Comparison of ENCODE assay signal across 30 cellular contexts in the genomic region with DNA sequence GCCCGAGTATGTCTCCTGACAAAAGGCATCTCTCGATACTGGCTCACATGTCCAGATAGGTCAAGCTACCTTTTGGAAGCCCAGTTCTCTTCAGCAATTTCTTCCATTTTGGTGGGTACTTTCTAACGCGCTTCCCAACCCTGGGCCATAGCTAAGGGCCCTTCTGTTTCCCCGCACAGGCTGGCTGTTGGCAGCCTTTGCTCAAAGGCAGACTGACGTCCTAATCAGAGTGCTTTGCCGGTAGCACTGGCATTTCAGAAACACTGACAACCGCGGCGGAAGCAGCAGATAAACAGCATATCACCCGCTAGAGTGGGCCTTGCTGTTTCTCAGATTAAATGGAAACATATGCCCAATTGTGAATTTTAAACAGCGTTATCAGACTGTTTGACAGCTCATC.
"Had no signal": no experiment of that assay in that cellular context is flagged by ENCODE, and none has a peak within 500 bp of the region (broad histone marks: within the 10 kb centered on the region; RNA-seq: fewer than 3 reads in every experiment).

No MANE protein-coding gene starts in this region.

- H3K4me1 Mint-ChIP-seq: activated CD4-positive, alpha-beta memory T cell treated with anti-CD3 and anti-CD28 coated beads, Interleukin-2, amount 10 ng/mL, durations not matched to agents 7 days and 5 days; activated CD4-positive, alpha-beta T cell treated with anti-CD3 and anti-CD28 coated beads for 36 hours; activated CD4-positive, alpha-beta T cell treated with anti-CD3 and anti-CD28 coated beads, Interleukin-2, amount 10 ng/mL, durations not matched to agents 24 days and 14 days; activated naive CD4-positive, alpha-beta T cell treated with anti-CD3 and anti-CD28 coated beads, Interleukin-2, amount 10 ng/mL, durations not matched to agents 7 days and 5 days; activated naive CD8-positive, alpha-beta T cell treated with anti-CD3 and anti-CD28 coated beads, Interleukin-2, amount 10 ng/mL, durations not matched to agents 7 days and 5 days; brain; endodermal cell; T-cell had no signal

- H3K9me3 Mint-ChIP-seq: activated CD4-positive, alpha-beta memory T cell treated with anti-CD3 and anti-CD28 coated beads, Interleukin-2, amount 10 ng/mL, durations not matched to agents 7 days and 5 days; activated CD4-positive, alpha-beta T cell treated with anti-CD3 and anti-CD28 coated beads, Interleukin-2, amount 10 ng/mL, durations not matched to agents 24 days and 14 days; activated naive CD4-positive, alpha-beta T cell treated with anti-CD3 and anti-CD28 coated beads, Interleukin-2, amount 10 ng/mL, durations not matched to agents 7 days and 5 days; activated naive CD8-positive, alpha-beta T cell treated with anti-CD3 and anti-CD28 coated beads, Interleukin-2, amount 10 ng/mL, durations not matched to agents 7 days and 5 days; activated T-cell treated with anti-CD3 and anti-CD28 coated beads, Interleukin-2, amount 50 U/mL, for 24 hours; dendritic cell treated with granulocyte-macrophage colony-stimulating factor and Interleukin-4, amounts not matched to agents 40 ng/mL and 50 ng/mL, for 4 days; endodermal cell; T-cell; T-helper 1 cell treated with Interleukin-12 subunit alpha and Interleukin-12 subunit beta and Interleukin-4 antibody, amounts not matched to agents 30 μg/mL and 1 μg/mL, for 36 hours had no signal

- H3K4me1 ChIP-seq: ascending aorta had no signal

- H3K27me3 Mint-ChIP-seq: activated naive CD4-positive, alpha-beta T cell treated with anti-CD3 and anti-CD28 coated beads, Interleukin-2, amount 10 ng/mL, durations not matched to agents 7 days and 5 days; activated T-cell treated with anti-CD3 and anti-CD28 coated beads, Interleukin-2, amount 50 U/mL, for 24 hours had no signal

- ATAC-seq: activated CD4-positive, alpha-beta T cell treated with anti-CD3 and anti-CD28 coated beads for 36 hours; activated naive CD4-positive, alpha-beta T cell treated with anti-CD3 and anti-CD28 coated beads, Interleukin-2, amount 50 U/mL, for 72 hours; activated T-cell treated with anti-CD3 and anti-CD28 coated beads, Interleukin-2, amount 50 U/mL, for 72 hours; esophagus mucosa; T-cell had no signal

- H3K36me3 ChIP-seq: ascending aorta had no signal

- H3K27ac Mint-ChIP-seq: activated CD4-positive, alpha-beta memory T cell treated with anti-CD3 and anti-CD28 coated beads, Interleukin-2, amount 10 ng/mL, durations not matched to agents 7 days and 5 days; activated CD4-positive, alpha-beta T cell treated with anti-CD3 and anti-CD28 coated beads for 36 hours; activated CD4-positive, alpha-beta T cell treated with anti-CD3 and anti-CD28 coated beads, Interleukin-2, amount 10 ng/mL, durations not matched to agents 24 days and 14 days; activated naive CD4-positive, alpha-beta T cell treated with anti-CD3 and anti-CD28 coated beads, Interleukin-2, amount 10 ng/mL, durations not matched to agents 7 days and 5 days; activated naive CD4-positive, alpha-beta T cell treated with anti-CD3 and anti-CD28 coated beads, Interleukin-2, amount 50 U/mL, for 72 hours; activated naive CD8-positive, alpha-beta T cell treated with anti-CD3 and anti-CD28 coated beads, Interleukin-2, amount 10 ng/mL, durations not matched to agents 7 days and 5 days; activated T-cell treated with anti-CD3 and anti-CD28 coated beads, Interleukin-2, amount 50 U/mL, for 24 hours; activated T-cell treated with anti-CD3 and anti-CD28 coated beads, Interleukin-2, amount 50 U/mL, for 72 hours; brain; dendritic cell treated with granulocyte-macrophage colony-stimulating factor and Interleukin-4, amounts not matched to agents 40 ng/mL and 50 ng/mL, for 4 days; endodermal cell; T-cell; T-helper 1 cell treated with Interleukin-12 subunit alpha and Interleukin-12 subunit beta and Interleukin-4 antibody, amounts not matched to agents 30 μg/mL and 1 μg/mL, for 36 hours had no signal

- H3K27ac ChIP-seq: ascending aorta, coronary artery, dorsolateral prefrontal cortex had no signal

- DNase-seq: activated CD4-positive, alpha-beta memory T cell treated with anti-CD3 and anti-CD28 coated beads, Interleukin-2, amount 10 ng/mL, durations not matched to agents 7 days and 5 days; activated CD4-positive, alpha-beta T cell treated with anti-CD3 and anti-CD28 coated beads for 36 hours; activated CD4-positive, alpha-beta T cell treated with anti-CD3 and anti-CD28 coated beads, Interleukin-2, amount 10 ng/mL, durations not matched to agents 24 days and 14 days; activated CD4-positive, CD25-positive, alpha-beta regulatory T cell; activated CD4-positive, CD25-positive, alpha-beta regulatory T cell treated with anti-CD3 and anti-CD28 coated beads, Interleukin-2, amount 50 U/mL, for 72 hours; activated CD8-positive, alpha-beta memory T cell treated with anti-CD3 and anti-CD28 coated beads, Interleukin-2, amount 50 U/mL, for 48 hours; activated gamma-delta T cell; activated naive CD4-positive, alpha-beta T cell; activated naive CD4-positive, alpha-beta T cell treated with anti-CD3 and anti-CD28 coated beads, Interleukin-2, amount 10 ng/mL, durations not matched to agents 7 days and 5 days; activated naive CD8-positive, alpha-beta T cell treated with anti-CD3 and anti-CD28 coated beads, Interleukin-2, amount 10 ng/mL, durations not matched to agents 7 days and 5 days; activated T-cell treated with anti-CD3 and anti-CD28 coated beads for 4 hours; activated T-cell treated with anti-CD3 and anti-CD28 coated beads, Interleukin-2, amount 50 U/mL, for 24 hours; activated T-cell treated with anti-CD3 and anti-CD28 coated beads, Interleukin-2, amount 50 U/mL, for 72 hours; central memory CD4-positive, alpha-beta T cell; cerebellar nuclear complex; dorsolateral prefrontal cortex; effector memory CD4-positive, alpha-beta T cell; endodermal cell; foreskin fibroblast; head of caudate nucleus; SW 1271; T-cell; T-helper 9 cell had no signal

- H3K36me3 Mint-ChIP-seq: activated naive CD4-positive, alpha-beta T cell treated with anti-CD3 and anti-CD28 coated beads, Interleukin-2, amount 10 ng/mL, durations not matched to agents 7 days and 5 days; activated naive CD8-positive, alpha-beta T cell treated with anti-CD3 and anti-CD28 coated beads, Interleukin-2, amount 10 ng/mL, durations not matched to agents 7 days and 5 days; brain; T-cell had no signal

- H3K4me3 Mint-ChIP-seq: activated CD4-positive, alpha-beta memory T cell treated with anti-CD3 and anti-CD28 coated beads, Interleukin-2, amount 10 ng/mL, durations not matched to agents 7 days and 5 days; activated CD4-positive, alpha-beta T cell treated with anti-CD3 and anti-CD28 coated beads for 36 hours; activated CD4-positive, alpha-beta T cell treated with anti-CD3 and anti-CD28 coated beads, Interleukin-2, amount 10 ng/mL, durations not matched to agents 24 days and 14 days; activated naive CD4-positive, alpha-beta T cell treated with anti-CD3 and anti-CD28 coated beads, Interleukin-2, amount 10 ng/mL, durations not matched to agents 7 days and 5 days; activated naive CD8-positive, alpha-beta T cell treated with anti-CD3 and anti-CD28 coated beads, Interleukin-2, amount 10 ng/mL, durations not matched to agents 7 days and 5 days; activated T-cell treated with anti-CD3 and anti-CD28 coated beads, Interleukin-2, amount 50 U/mL, for 24 hours; activated T-cell treated with anti-CD3 and anti-CD28 coated beads, Interleukin-2, amount 50 U/mL, for 72 hours; brain; dendritic cell treated with granulocyte-macrophage colony-stimulating factor and Interleukin-4, amounts not matched to agents 40 ng/mL and 50 ng/mL, for 4 days; endodermal cell; T-cell; T-helper 1 cell treated with Interleukin-12 subunit alpha and Interleukin-12 subunit beta and Interleukin-4 antibody, amounts not matched to agents 30 μg/mL and 1 μg/mL, for 36 hours had no signal

- H3K4me3 ChIP-seq: ascending aorta, coronary artery, dorsolateral prefrontal cortex had no signal

- H3K27me3 ChIP-seq: ascending aorta had no signal

- H3K9me3 ChIP-seq: ascending aorta had no signal
